ENCODE assay signal across 10 cellular contexts in the genomic region with DNA sequence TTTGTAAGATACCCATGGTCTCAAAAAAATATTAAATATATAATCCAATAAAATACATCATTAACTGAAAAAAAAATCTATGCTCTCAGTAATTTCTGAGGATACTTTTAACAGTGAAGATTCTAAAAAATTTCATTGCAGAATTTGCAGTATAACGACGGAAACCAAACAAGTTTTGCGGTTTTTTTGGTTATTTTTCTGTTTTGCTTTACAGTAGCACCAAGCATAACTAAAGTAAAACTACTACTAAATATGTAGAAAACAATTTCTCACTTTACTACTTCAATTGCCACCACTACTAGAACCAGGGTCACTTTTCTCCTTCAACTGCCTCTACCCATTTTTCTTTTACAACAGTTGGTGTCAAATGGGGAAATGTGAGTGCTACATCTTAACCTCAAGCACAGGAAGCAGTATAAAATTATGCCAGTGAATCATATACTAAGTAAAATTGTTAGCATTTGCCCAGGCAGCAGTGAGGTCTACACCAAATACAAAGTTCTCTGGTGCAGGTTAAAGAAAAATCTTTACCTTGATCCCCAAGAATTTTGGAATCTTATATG. TPM values are rescaled to one million over a fixed set of nuclear protein-coding genes. Genes with fewer than 3 reads are reported as not detected.
DNase-seq lines count a peak whose midpoint lies in the region; ATAC-seq and TF ChIP-seq lines count a peak whose summit lies in the region.
"Had no signal": no experiment of that assay in that cellular context is flagged by ENCODE, and none has a peak within 500 bp of the region (broad histone marks: within the 10 kb centered on the region; RNA-seq: fewer than 3 reads in every experiment).

No MANE protein-coding gene starts in this region.

- intact Hi-C loops in activated CD4-positive, alpha-beta memory T cell treated with anti-CD3 and anti-CD28 coated beads for 36 hours (cut with micrococcal nuclease) = loop anchor here (1.0 kb wide), 1 partner anchor 23 kb away; no protein-coding TSS in a partner anchor
- intact Hi-C loops in testis (cut with DNase I; ENCODE audit: low total_unique reads) = no loop called here

- no peaks in the 10 kb centered on the region for H3K27me3 ChIP-seq in testis
- H3K27me3 ChIP-seq: BLaER1 treated with 17β-estradiol and CSF1 and Interleukin-3, amounts not matched to agents 10 nM and 100 nM; spleen had no signal

- H3K27ac ChIP-seq in testis = no peak overlapping the region
- H3K27ac ChIP-seq: BLaER1 treated with 17β-estradiol and CSF1 and Interleukin-3, amounts not matched to agents 10 nM and 100 nM had no signal

- H3K4me1 ChIP-seq in testis = no peaks in the 10 kb centered on the region

- 93 to 94% methylated on average over 3 of the region's 3 CpGs for WGBS in testis, 2 donors

- peaks cover 18% of the 10 kb centered on the region for H3K36me3 Mint-ChIP-seq in activated CD4-positive, alpha-beta memory T cell treated with anti-CD3 and anti-CD28 coated beads for 36 hours

- no peak overlapping the region for H3K4me3 Mint-ChIP-seq in activated CD4-positive, alpha-beta memory T cell treated with anti-CD3 and anti-CD28 coated beads for 36 hours

- no peak overlapping the region for H3K4me3 ChIP-seq in testis
- H3K4me3 ChIP-seq: BLaER1 treated with 17β-estradiol and CSF1 and Interleukin-3, amounts not matched to agents 10 nM and 100 nM; spleen had no signal

- no peaks in the 10 kb centered on the region for H3K27me3 Mint-ChIP-seq in activated CD4-positive, alpha-beta memory T cell treated with anti-CD3 and anti-CD28 coated beads for 36 hours

- peak overlapping the region; percentile 20 for H3K27ac Mint-ChIP-seq in activated CD4-positive, alpha-beta memory T cell treated with anti-CD3 and anti-CD28 coated beads for 36 hours

- H3K4me1 Mint-ChIP-seq in activated CD4-positive, alpha-beta memory T cell treated with anti-CD3 and anti-CD28 coated beads for 36 hours (ENCODE audit: low read depth) = peaks cover 39% of the 10 kb centered on the region

- POLR2A ChIA-PET in activated CD4-positive, alpha-beta memory T cell treated with anti-CD3 and anti-CD28 coated beads for 36 hours (lab: Charles Lee) = no interaction called here

- CTCF ChIA-PET in activated CD4-positive, alpha-beta memory T cell treated with anti-CD3 and anti-CD28 coated beads for 36 hours (lab: Charles Lee) = interaction anchor here (1.0 kb wide), 1 partner anchor 655 kb away, joined by 3 read pairs; no protein-coding TSS in a partner anchor

- DNase-seq in AML-193 (lab: John Stamatoyannopoulos, UW) (peak; percentile 55 to 61), NCI-H2171 treated with DMSO at 0.1 percent for 48 hours (lab: John Stamatoyannopoulos, UW) (no peak), NCI-H128 (lab: John Stamatoyannopoulos, UW; ENCODE audit: unreplicated experiment) (no peak), CD1c-positive myeloid dendritic cell (ENCODE audit: extremely low spot score) (no peak), testis (no peak)
- no peak for DNase-seq in activated CD4-positive, alpha-beta memory T cell treated with anti-CD3 and anti-CD28 coated beads for 36 hours
- DNase-seq: spleen had no signal

- no peak for TF ChIP-seq POLR2A in testis (IDR thresholded peaks at IDR 0.05)

- H3K9me3 ChIP-seq in testis = no peaks in the 10 kb centered on the region

- H3K36me3 ChIP-seq in testis (ENCODE audit: low read depth, missing control alignments) = no peaks in the 10 kb centered on the region

- H3K9me3 Mint-ChIP-seq in activated CD4-positive, alpha-beta memory T cell treated with anti-CD3 and anti-CD28 coated beads for 36 hours = peaks cover 12% of the 10 kb centered on the region

- peak; percentile 49 for ATAC-seq in GM19043 (IDR thresholded peaks at IDR 0.05; ENCODE audit: low read depth, unreplicated experiment)
- ATAC-seq in HG03354 (IDR thresholded peaks at IDR 0.05; ENCODE audit: poor library complexity, severe bottlenecking, unreplicated experiment) = peak; percentile 52

- no peak for TF ChIP-seq CTCF in testis (IDR thresholded peaks at IDR 0.05)

RNA-seq across cellular contexts. Expression of gene MICU2, which starts 24.1 kb away (rescaled TPM):
- 10 to 100 TPM; 32.6 to 33.3 TPM for total RNA-seq in activated CD4-positive, alpha-beta memory T cell treated with anti-CD3 and anti-CD28 coated beads for 36 hours
- total RNA-seq in testis = 10 to 100 TPM; 81.1 to 98.9 TPM
- 43.2 TPM for polyA plus RNA-seq in testis (ENCODE audit: insufficient read depth, low read depth, low replicate concordance)

Comparison
In these comparisons a context has a peak if more than half of its experiments do, and no peak if none do; other contexts are left out.
1. DNase-seq: peak in AML-193 (2 of 2); none in activated CD4-positive, alpha-beta memory T cell treated with anti-CD3 and anti-CD28 coated beads for 36 hours (single experiment), NCI-H2171 treated with DMSO at 0.1 percent for 48 hours (single experiment), NCI-H128 (single experiment), CD1c-positive myeloid dendritic cell (single experiment) and testis (single experiment).